ENCODE assay signal across 11 cellular contexts in genomic region chr1:5744342-5744741, GRCh38.
"Had no signal": no experiment of that assay in that cellular context is flagged by ENCODE, and none has a peak within 500 bp of the region (broad histone marks: within the 10 kb centered on the region; RNA-seq: fewer than 3 reads in every experiment).

No MANE protein-coding gene starts in this region.

- H3K36me3 Mint-ChIP-seq: activated naive CD8-positive, alpha-beta T cell treated with anti-CD3 and anti-CD28 coated beads, Interleukin-2, amount 10 ng/mL, durations not matched to agents 7 days and 5 days; naive thymus-derived CD8-positive, alpha-beta T cell; stimulated activated effector memory CD8-positive, alpha-beta T cell treated with anti-CD3 and anti-CD28 coated beads, Interleukin-12 subunit alpha, Interleukin-12 subunit beta, amount 100 ng/mL, for 72 hours had no signal

- DNase-seq: activated B cell treated with CpG ODN at 0.5 μM for 24 hours; activated CD4-positive, alpha-beta T cell treated with anti-CD3 and anti-CD28 coated beads, Interleukin-2, amount 10 ng/mL, durations not matched to agents 24 days and 14 days; activated naive CD4-positive, alpha-beta T cell; mucosa of descending colon; naive thymus-derived CD8-positive, alpha-beta T cell had no signal

- H3K4me3 ChIP-seq: mucosa of descending colon, tibial artery, vagina had no signal

- H3K4me3 Mint-ChIP-seq: activated B cell treated with CpG ODN at 0.5 μM for 24 hours; activated CD4-positive, alpha-beta T cell treated with anti-CD3 and anti-CD28 coated beads, Interleukin-2, amount 10 ng/mL, durations not matched to agents 24 days and 14 days; activated naive CD8-positive, alpha-beta T cell treated with anti-CD3 and anti-CD28 coated beads, Interleukin-2, amount 10 ng/mL, durations not matched to agents 7 days and 5 days; activated T-helper 1 cell treated with anti-CD3 and anti-CD28 coated beads, Interleukin-12 subunit alpha, Interleukin-12 subunit beta, Interleukin-2, Interleukin-4 antibody, amounts not matched to agents 30 ng/mL and 10 ng/mL and 1 ng/mL, durations not matched to agents 14 hours and 24 hours and 36 hours; naive thymus-derived CD8-positive, alpha-beta T cell; stimulated activated effector memory CD8-positive, alpha-beta T cell treated with anti-CD3 and anti-CD28 coated beads, Interleukin-12 subunit alpha, Interleukin-12 subunit beta, amount 100 ng/mL, for 72 hours had no signal

- H3K36me3 ChIP-seq: tibial artery, vagina had no signal

- H3K27me3 ChIP-seq: vagina had no signal

- H3K9me3 Mint-ChIP-seq: activated B cell treated with CpG ODN at 0.5 μM for 24 hours; activated CD4-positive, alpha-beta T cell treated with anti-CD3 and anti-CD28 coated beads, Interleukin-2, amount 10 ng/mL, durations not matched to agents 24 days and 14 days; activated naive CD8-positive, alpha-beta T cell treated with anti-CD3 and anti-CD28 coated beads, Interleukin-2, amount 10 ng/mL, durations not matched to agents 7 days and 5 days; activated T-helper 1 cell treated with anti-CD3 and anti-CD28 coated beads, Interleukin-12 subunit alpha, Interleukin-12 subunit beta, Interleukin-2, Interleukin-4 antibody, amounts not matched to agents 30 ng/mL and 10 ng/mL and 1 ng/mL, durations not matched to agents 14 hours and 24 hours and 36 hours; naive thymus-derived CD8-positive, alpha-beta T cell; stimulated activated effector memory CD8-positive, alpha-beta T cell treated with anti-CD3 and anti-CD28 coated beads, Interleukin-12 subunit alpha, Interleukin-12 subunit beta, amount 100 ng/mL, for 72 hours had no signal

- ATAC-seq: left colon; mucosa of descending colon; naive thymus-derived CD8-positive, alpha-beta T cell; stimulated activated effector memory CD8-positive, alpha-beta T cell treated with anti-CD3 and anti-CD28 coated beads, Interleukin-12 subunit alpha, Interleukin-12 subunit beta, amount 100 ng/mL, for 72 hours had no signal

- H3K4me1 Mint-ChIP-seq: activated B cell treated with CpG ODN at 0.5 μM for 24 hours; activated CD4-positive, alpha-beta T cell treated with anti-CD3 and anti-CD28 coated beads, Interleukin-2, amount 10 ng/mL, durations not matched to agents 24 days and 14 days had no signal

- H3K27ac ChIP-seq: tibial artery, vagina had no signal

- H3K27ac Mint-ChIP-seq: activated B cell treated with CpG ODN at 0.5 μM for 24 hours; activated CD4-positive, alpha-beta T cell treated with anti-CD3 and anti-CD28 coated beads, Interleukin-2, amount 10 ng/mL, durations not matched to agents 24 days and 14 days; activated naive CD8-positive, alpha-beta T cell treated with anti-CD3 and anti-CD28 coated beads, Interleukin-2, amount 10 ng/mL, durations not matched to agents 7 days and 5 days; activated T-helper 1 cell treated with anti-CD3 and anti-CD28 coated beads, Interleukin-12 subunit alpha, Interleukin-12 subunit beta, Interleukin-2, Interleukin-4 antibody, amounts not matched to agents 30 ng/mL and 10 ng/mL and 1 ng/mL, durations not matched to agents 14 hours and 24 hours and 36 hours; stimulated activated effector memory CD8-positive, alpha-beta T cell treated with anti-CD3 and anti-CD28 coated beads, Interleukin-12 subunit alpha, Interleukin-12 subunit beta, amount 100 ng/mL, for 72 hours had no signal

- H3K9me3 ChIP-seq: mucosa of descending colon, tibial artery, vagina had no signal
